ENCODE assay signal across 8 cellular contexts in genomic region chr6:7238900-7239589, GRCh38.
DNase-seq lines count a peak whose midpoint lies in the region; ATAC-seq and TF ChIP-seq lines count a peak whose summit lies in the region.

No MANE protein-coding gene starts in this region.

- no peak overlapping the region for H3K4me3 ChIP-seq in lung

- peak; percentile 19 for DNase-seq in DMS79 treated with DMSO at 0.1 percent for 48 hours (lab: John Stamatoyannopoulos, UW)
- no peak for DNase-seq in DMS79 (lab: John Stamatoyannopoulos, UW)
- DNase-seq in NCI-H524 treated with DMSO at 0.1 percent for 48 hours (lab: John Stamatoyannopoulos, UW) = peak; percentile 48
- peak; percentile 89 for DNase-seq in activated CD4-positive, alpha-beta T cell treated with anti-CD3 and anti-CD28 coated beads for 48 hours
- DNase-seq in dermis blood vessel endothelial cell = peak; percentile 87
- DNase-seq in lung (ENCODE audit: low spot score) = peak; percentile 87
- DNase-seq in stimulated activated CD8-positive, alpha-beta memory T cell treated with anti-CD3 and anti-CD28 coated beads, Interleukin-2, amount 100 ng/mL, for 1 hour (ENCODE audit: low read depth in 2 of 2) = peak; percentile 22 to 47

- peak; percentile 43 for TF ChIP-seq CTCF in lung (IDR thresholded peaks at IDR 0.05; ENCODE audit: control extremely low read depth, extremely low read depth)

- no peak overlapping the region for H3K27ac ChIP-seq in lung (ENCODE audit: low read depth in 1 of 2, low read length in 1 of 2)

- 39 to 43% methylated on average over 10 of the region's 10 CpGs for WGBS in lung, 2 donors

- H3K9me3 ChIP-seq in lung (ENCODE audit: control insufficient read depth in 2 of 2, insufficient read depth in 1 of 2, low read length in 1 of 2) = no peaks in the 10 kb centered on the region

- H3K4me1 ChIP-seq in lung (ENCODE audit: control insufficient read depth in 2 of 2, insufficient read depth in 2 of 2, low read length in 2 of 2) = peaks cover 0 to 8% of the 10 kb centered on the region in 2 donors

- peak; percentile 54 for ATAC-seq in HG03432 (IDR thresholded peaks at IDR 0.05; ENCODE audit: unreplicated experiment)
- ATAC-seq in lung (ENCODE audit: insufficient read depth, low FRiP score) = peak; percentile 63

- peaks cover 0 to 25% of the 10 kb centered on the region in 2 donors for H3K36me3 ChIP-seq in lung (ENCODE audit: control insufficient read depth in 2 of 2, insufficient read depth in 2 of 2, low read length in 2 of 2)

- no peaks in the 10 kb centered on the region for H3K27me3 ChIP-seq in lung (ENCODE audit: control insufficient read depth, insufficient read depth)
